In genomic region chr1:222975472-222976122, GRCh38 we compare ENCODE assay signal across 19 cellular contexts.
DNase-seq lines count a peak whose midpoint lies in the region; ATAC-seq and TF ChIP-seq lines count a peak whose summit lies in the region.
"Had no signal": no experiment of that assay in that cellular context is flagged by ENCODE, and none has a peak within 500 bp of the region (broad histone marks: within the 10 kb centered on the region; RNA-seq: fewer than 3 reads in every experiment).

No MANE protein-coding gene starts in this region.

- H3K4me1 Mint-ChIP-seq in mesothelial cell of epicardium, result peaks cover 55% of the 10 kb centered on the region

- no peak overlapping the region for H3K4me2 ChIP-seq in fibroblast of lung (ENCODE audit: extremely low read depth, insufficient read depth, low read length)

- H3K4me3 ChIP-seq in fibroblast of lung (replicated peaks in 1 of 4; ENCODE audit: control extremely low read depth in 1 of 4, insufficient read depth in 1 of 4, low read depth in 3 of 4, low read length in 4 of 4) (no peak overlapping the region), uterus (no peak overlapping the region)

- TF ChIP-seq CTCF in fibroblast of lung (conservative IDR thresholded peaks at IDR 0.05 in 1 of 2, IDR thresholded peaks at IDR 0.05 in 1 of 2; ENCODE audit: low read depth in 1 of 2, low read length in 2 of 2), result no peak
- TF ChIP-seq CTCF in mesothelial cell of epicardium (IDR thresholded peaks at IDR 0.05; ENCODE audit: unreplicated experiment), result no peak
- TF ChIP-seq CTCF in uterus (IDR thresholded peaks at IDR 0.05), result no peak

- intact Hi-C loops in Right ventricle myocardium superior (cut with DNase I), result no loop called here
- intact Hi-C loops in cardiac septum (cut with DNase I), result no loop called here
- intact Hi-C loops in uterus (cut with DNase I; ENCODE audit: low total_unique reads), result no loop called here

- DNase-seq in Right ventricle myocardium superior (no peak), cardiac septum (ENCODE audit: low spot score) (no peak), fibroblast of lung (ENCODE audit: low read depth in 2 of 2) (peak; percentile 60 to 66), mesothelial cell of epicardium (ENCODE audit: low spot score in 2 of 2, unreplicated experiment in 2 of 2) (no peak), uterus (no peak), NCI-H446 (lab: John Stamatoyannopoulos, UW) (no peak)
- DNase-seq: activated CD4-positive, CD25-positive, alpha-beta regulatory T cell treated with anti-CD3 and anti-CD28 coated beads, Interleukin-2, amount 50 U/mL, for 72 hours; activated CD8-positive, alpha-beta memory T cell treated with anti-CD3 and anti-CD28 coated beads, Interleukin-2, amount 50 U/mL, for 4 hours; activated naive CD4-positive, alpha-beta T cell; CD8-positive, alpha-beta memory T cell; mesendoderm; NCI-H2081; NCI-H774; nucleus accumbens; RPMI8226; T-helper 17 cell had no signal

- no peaks in the 10 kb centered on the region for H3K27me3 Mint-ChIP-seq in mesothelial cell of epicardium (ENCODE audit: low read depth)
- H3K27me3 Mint-ChIP-seq: brain, T-helper 17 cell had no signal

- H3K9me3 ChIP-seq in fibroblast of lung (ENCODE audit: control insufficient read depth, insufficient read depth, low read depth, low read length) (no peaks in the 10 kb centered on the region), uterus (no peaks in the 10 kb centered on the region)

- TF ChIP-seq POLR2A in uterus (IDR thresholded peaks at IDR 0.05), result no peak

- peaks cover 8% of the 10 kb centered on the region for H3K4me1 ChIP-seq in fibroblast of lung (ENCODE audit: control insufficient read depth, extremely low read depth, insufficient read depth, low read length)
- peaks cover 4 to 6% of the 10 kb centered on the region in 2 donors for H3K4me1 ChIP-seq in uterus

- no peak overlapping the region for H3K4me3 Mint-ChIP-seq in mesothelial cell of epicardium
- H3K4me3 Mint-ChIP-seq: CD8-positive, alpha-beta memory T cell; T-helper 17 cell had no signal

- no peak overlapping the region for H2AFZ ChIP-seq in fibroblast of lung (ENCODE audit: low read length)

- peak overlapping the region; percentile 87 for H3K27ac Mint-ChIP-seq in mesothelial cell of epicardium
- H3K27ac Mint-ChIP-seq: CD8-positive, alpha-beta memory T cell; T-helper 17 cell had no signal

- peak; percentile 92 for ATAC-seq in Right ventricle myocardium superior (ENCODE audit: poor library complexity)
- ATAC-seq in GM18867 (IDR thresholded peaks at IDR 0.05; ENCODE audit: unreplicated experiment), result no peak
- ATAC-seq in HG02973 (IDR thresholded peaks at IDR 0.05; ENCODE audit: unreplicated experiment), result no peak
- ATAC-seq: T-helper 17 cell had no signal

- no peaks in the 10 kb centered on the region for H4K20me1 ChIP-seq in fibroblast of lung (ENCODE audit: control insufficient read depth, extremely low read depth, insufficient read depth, low read length)

- peaks cover 16% of the 10 kb centered on the region for H3K36me3 Mint-ChIP-seq in mesothelial cell of epicardium
- H3K36me3 Mint-ChIP-seq: CD8-positive, alpha-beta memory T cell had no signal

- H3K79me2 ChIP-seq in fibroblast of lung (ENCODE audit: control insufficient read depth, insufficient read depth, low read length), result no peaks in the 10 kb centered on the region

- H3K27ac ChIP-seq in fibroblast of lung (ENCODE audit: insufficient read depth, low read length) (no peak overlapping the region), uterus (peak overlapping the region; percentile 47 to 52)

- H3K36me3 ChIP-seq in fibroblast of lung (ENCODE audit: control insufficient read depth, insufficient read depth, low read length) (no peaks in the 10 kb centered on the region), uterus (no peaks in the 10 kb centered on the region)

- H3K27me3 ChIP-seq in fibroblast of lung (ENCODE audit: control insufficient read depth, insufficient read depth, low read length) (no peaks in the 10 kb centered on the region), uterus (no peaks in the 10 kb centered on the region)

- H3K9ac ChIP-seq in fibroblast of lung (ENCODE audit: insufficient read depth, low read length), result no peak overlapping the region

- H3K9me3 Mint-ChIP-seq in mesothelial cell of epicardium, result no peaks in the 10 kb centered on the region
- H3K9me3 Mint-ChIP-seq: CD8-positive, alpha-beta memory T cell had no signal

Comparison
In these comparisons a context has a peak if more than half of its experiments do, and no peak if none do; other contexts are left out.
1. DNase-seq: peak in fibroblast of lung (2 of 2); none in Right ventricle myocardium superior (single experiment), cardiac septum (single experiment), mesothelial cell of epicardium (0 of 2), uterus (0 of 2) and NCI-H446 (0 of 2).